8 cellular contexts compared by ENCODE assay signal in the genomic region with DNA sequence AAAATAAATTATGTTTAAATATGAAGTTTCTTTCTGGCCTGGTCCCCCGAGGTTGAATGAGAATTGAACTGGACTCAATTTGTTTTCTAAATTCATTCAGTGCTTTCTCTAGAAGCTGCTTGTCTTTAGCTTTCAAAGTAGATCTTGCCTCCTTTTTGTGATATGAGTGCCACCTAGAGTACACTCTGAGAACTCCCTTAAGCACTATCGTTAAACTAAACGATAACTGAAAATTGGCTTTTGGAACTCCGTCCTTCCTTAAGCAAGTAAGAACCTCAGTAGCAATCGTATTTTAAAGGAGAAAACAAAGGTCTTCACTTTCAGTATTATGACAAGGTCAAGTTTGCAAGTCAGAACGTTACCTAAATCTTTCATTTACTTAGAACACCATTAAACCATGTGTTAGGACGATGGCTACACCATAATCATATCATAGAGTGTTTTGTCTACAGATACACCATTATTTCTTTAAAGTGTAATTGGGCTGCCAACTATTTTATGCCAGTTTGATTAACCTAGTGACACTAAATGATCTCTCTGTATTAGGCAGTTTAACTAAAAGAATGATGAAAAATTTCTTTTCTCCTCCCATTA.
DNase-seq lines count a peak whose midpoint lies in the region; ATAC-seq and TF ChIP-seq lines count a peak whose summit lies in the region.

No MANE protein-coding gene starts in this region.

- no peak overlapping the region for H4K91ac ChIP-seq in trophoblast cell (ENCODE audit: low read depth, low read length)

- CTCF ChIA-PET in T-cell (lab: Charles Lee) = interaction anchor here (0.6 to 4.0 kb wide), 30 partner anchors 9 to 1215 kb away, joined by 3 to 43 read pairs (median 4); a partner anchor contains a TSS

- H4K12ac ChIP-seq in trophoblast cell (ENCODE audit: low read depth, low read length) = no peak overlapping the region

- H3K18ac ChIP-seq in trophoblast cell (ENCODE audit: low read length) = no peak overlapping the region

- no peak overlapping the region for H3K27ac ChIP-seq in trophoblast cell (ENCODE audit: low read depth, low read length)

- H3K4me3 ChIP-seq in fibroblast of pulmonary artery (replicated peaks; ENCODE audit: low read depth, low read length) (no peak overlapping the region), trophoblast cell (ENCODE audit: low read depth, low read length) (no peak overlapping the region)

- H3K4me1 Mint-ChIP-seq in T-cell = no peaks in the 10 kb centered on the region

- H3K4me2 ChIP-seq in trophoblast cell (ENCODE audit: low read length) = no peak overlapping the region

- no peaks in the 10 kb centered on the region for H3K9me3 Mint-ChIP-seq in T-cell

- H3K27me3 Mint-ChIP-seq in T-cell = peaks cover 48 to 61% of the 10 kb centered on the region in 2 donors

- H3K9ac ChIP-seq in trophoblast cell (ENCODE audit: low read length) = no peak overlapping the region

- H2BK5ac ChIP-seq in trophoblast cell (ENCODE audit: low read depth, low read length, poor library complexity) = no peak overlapping the region

- in situ Hi-C loops in ACHN (cut with HindIII; ENCODE audit: low pct_ligation_motif_present, low pct_unique_long_range_greater_than_20kb, low sequenced_read_pairs) = no loop called here

- H3K36me3 Mint-ChIP-seq in T-cell = no peaks in the 10 kb centered on the region

- no peak overlapping the region for H3K4me3 Mint-ChIP-seq in T-cell

- H3K36me3 ChIP-seq in trophoblast cell (ENCODE audit: control insufficient read depth in 1 of 2, insufficient read depth in 2 of 2, low read length in 2 of 2) = no peaks in the 10 kb centered on the region

- no peak overlapping the region for H2BK12ac ChIP-seq in trophoblast cell (ENCODE audit: low read length)

- DNase-seq in ACHN (peak; percentile 66), NCI-H1694 treated with DMSO at 0.1 percent for 48 hours (lab: John Stamatoyannopoulos, UW) (peak; percentile 93), T-cell (peak in 3 of 34 experiments; percentile 6 to 16 (median 6)), fibroblast of pulmonary artery (ENCODE audit: low read depth) (peak; percentile 78), trophoblast cell (peak; percentile 13 to 80), HK-2 (ENCODE audit: unreplicated experiment) (no peak)

- no peaks in the 10 kb centered on the region for H3K27me3 ChIP-seq in trophoblast cell (ENCODE audit: insufficient read depth, low read length)

- no peaks in the 10 kb centered on the region for H3K79me2 ChIP-seq in trophoblast cell (ENCODE audit: control insufficient read depth, insufficient read depth, low read length, poor library complexity)

- H3K14ac ChIP-seq in trophoblast cell (ENCODE audit: low read length) = no peak overlapping the region

- no peak overlapping the region for H2AK5ac ChIP-seq in trophoblast cell (ENCODE audit: low read length)

- H3K23ac ChIP-seq in trophoblast cell (ENCODE audit: low read length) = no peak overlapping the region

- WGBS in trophoblast cell (ENCODE audit: extremely low coverage, insufficient coverage, insufficient read length) = no CpG with 5 or more reads among the region's 7 CpGs

- no peak overlapping the region for H4K8ac ChIP-seq in trophoblast cell (ENCODE audit: low read depth, low read length)

- no peaks in the 10 kb centered on the region for H3K4me1 ChIP-seq in trophoblast cell (ENCODE audit: control insufficient read depth in 1 of 2, insufficient read depth in 2 of 2, low read length in 2 of 2)

- H3K27ac Mint-ChIP-seq in T-cell = no peak overlapping the region

- no peaks in the 10 kb centered on the region for H3K9me3 ChIP-seq in trophoblast cell (ENCODE audit: insufficient read depth, low read depth, low read length)

- H2BK120ac ChIP-seq in trophoblast cell (ENCODE audit: insufficient read depth, low read length, poor library complexity) = no peak overlapping the region

- no peak overlapping the region for H3K4ac ChIP-seq in trophoblast cell (ENCODE audit: low read depth, low read length)

- ATAC-seq in HG02870 (IDR thresholded peaks at IDR 0.05; ENCODE audit: unreplicated experiment) (peak; percentile 48), T-cell (replicated peaks in 1 of 4) (peak in 3 of 4 experiments; percentile 45 to 71 (median 55))

- no peaks in the 10 kb centered on the region for H3K79me1 ChIP-seq in trophoblast cell (ENCODE audit: low read length)

- POLR2A ChIA-PET in T-cell (lab: Charles Lee) = no interaction called here

- TF ChIP-seq CTCF in GM12873 (IDR thresholded peaks at IDR 0.05; ENCODE audit: insufficient read depth, low read depth, low read length, missing control alignments) (peak; percentile 77), fibroblast of pulmonary artery (IDR thresholded peaks at IDR 0.05; ENCODE audit: low read length, missing control alignments) (peak; percentile 89)

- H2AFZ ChIP-seq in trophoblast cell (ENCODE audit: insufficient read depth, low read length, poor library complexity) = no peak overlapping the region
